ENCODE assay signal across 8 cellular contexts in the genomic region with DNA sequence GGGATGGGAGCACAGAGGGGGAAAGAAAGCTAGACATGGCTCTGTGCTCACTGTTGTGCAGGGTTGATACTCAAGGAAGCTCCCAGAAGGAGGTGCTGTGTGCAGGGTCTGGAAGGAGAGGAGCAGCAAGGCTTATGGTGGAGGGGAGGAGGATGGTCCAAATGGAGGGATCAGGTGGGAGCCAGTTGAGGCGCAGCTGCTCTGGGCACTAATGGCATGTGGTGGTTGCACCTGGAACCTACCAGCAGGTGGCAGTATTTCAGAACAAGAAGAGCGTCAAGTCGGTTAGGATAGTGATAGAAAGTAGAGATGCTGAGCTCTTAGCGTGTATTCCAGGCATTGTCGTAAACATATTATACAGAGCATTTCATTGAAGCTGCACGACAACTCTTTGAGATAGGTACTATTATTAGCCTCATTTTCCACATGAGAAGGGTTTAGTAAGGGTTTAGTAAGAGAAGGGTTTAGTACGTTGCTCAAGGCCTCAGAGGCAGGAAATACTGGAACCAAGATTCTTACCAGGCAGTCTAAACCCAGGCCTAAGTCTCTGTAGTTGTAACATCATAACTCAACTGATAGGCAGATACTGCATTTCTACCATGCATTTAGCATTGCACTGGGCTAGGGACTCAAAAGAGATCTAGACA.
DNase-seq lines count a peak whose midpoint lies in the region; ATAC-seq and TF ChIP-seq lines count a peak whose summit lies in the region.

No MANE protein-coding gene starts in this region.

- no peaks in the 10 kb centered on the region for H3K9me3 Mint-ChIP-seq in CD4-positive, alpha-beta T cell
- no peaks in the 10 kb centered on the region for H3K9me3 Mint-ChIP-seq in type B pancreatic cell

- H3K4me3 ChIP-seq in fibroblast of the aortic adventitia (ENCODE audit: low read depth, low read length) (no peak overlapping the region), neutrophil (ENCODE audit: low read depth in 1 of 2, low read length in 1 of 2) (no peak overlapping the region)

- no peak overlapping the region for H3K27ac Mint-ChIP-seq in CD4-positive, alpha-beta T cell
- no peak overlapping the region for H3K27ac Mint-ChIP-seq in type B pancreatic cell

- POLR2A ChIA-PET in CD4-positive, alpha-beta T cell (lab: Charles Lee), result no interaction called here

- no peak overlapping the region for H3K4me3 Mint-ChIP-seq in CD4-positive, alpha-beta T cell
- H3K4me3 Mint-ChIP-seq in type B pancreatic cell, result no peak overlapping the region

- no peak overlapping the region for H3K27ac ChIP-seq in CD4-positive, alpha-beta T cell (ENCODE audit: low read depth, low read length)
- H3K27ac ChIP-seq in neutrophil, result no peak overlapping the region

- peak; percentile 15 to 49 (median 26) for DNase-seq in CD4-positive, alpha-beta T cell
- DNase-seq in GM19238 (ENCODE audit: insufficient read length, low spot score) (peak; percentile 48), NOMO-1 treated with dmso at 0.1 percent for 144 hours (lab: John Stamatoyannopoulos, UW; ENCODE audit: unreplicated experiment) (peak; percentile 34), activated T-cell treated with anti-CD3 and anti-CD28 coated beads for 4 hours (peak; percentile 33), fibroblast of the aortic adventitia (ENCODE audit: low read depth) (peak; percentile 74), type B pancreatic cell (ENCODE audit: extremely low spot score, unreplicated experiment) (no peak)

- no peaks in the 10 kb centered on the region for H3K36me3 ChIP-seq in neutrophil

- H3K9me3 ChIP-seq in CD4-positive, alpha-beta T cell (ENCODE audit: control insufficient read depth, low read length), result no peaks in the 10 kb centered on the region
- H3K9me3 ChIP-seq in neutrophil, result no peaks in the 10 kb centered on the region

- H3K27me3 Mint-ChIP-seq in CD4-positive, alpha-beta T cell, result peaks cover 3% of the 10 kb centered on the region
- H3K27me3 Mint-ChIP-seq in type B pancreatic cell, result peaks cover 11% of the 10 kb centered on the region

- intact Hi-C loops in CD4-positive, alpha-beta T cell (cut with DNase I, micrococcal nuclease), result loop anchor here in 1 of 2 experiments (1.0 to 2.0 kb wide), 3 partner anchors 227 to 823 kb away; no protein-coding TSS in a partner anchor

- H3K36me3 Mint-ChIP-seq in CD4-positive, alpha-beta T cell (ENCODE audit: low read depth), result no peaks in the 10 kb centered on the region
- H3K36me3 Mint-ChIP-seq in type B pancreatic cell, result no peaks in the 10 kb centered on the region

- TF ChIP-seq CTCF in CD4-positive, alpha-beta T cell (IDR thresholded peaks at IDR 0.05), result peak; percentile 70
- TF ChIP-seq CTCF in fibroblast of the aortic adventitia (IDR thresholded peaks at IDR 0.05; ENCODE audit: insufficient read depth, low read length) (peak; percentile 67), neutrophil (IDR thresholded peaks at IDR 0.05) (peak; percentile 53), type B pancreatic cell (conservative IDR thresholded peaks at IDR 0.05) (peak; percentile 88)

- CTCF ChIA-PET in CD4-positive, alpha-beta T cell (lab: Charles Lee), result interaction anchor here (1.1 to 1.8 kb wide), 5 partner anchors 20 to 822 kb away, joined by 3 to 11 read pairs (median 3); no protein-coding TSS in a partner anchor

- H3K4me1 Mint-ChIP-seq in CD4-positive, alpha-beta T cell (ENCODE audit: low read depth), result no peaks in the 10 kb centered on the region
- H3K4me1 Mint-ChIP-seq in type B pancreatic cell (ENCODE audit: unreplicated experiment), result peaks cover 14% of the 10 kb centered on the region

- H3K4me1 ChIP-seq in neutrophil (ENCODE audit: control insufficient read depth in 1 of 2, insufficient read depth in 1 of 2, low read depth in 1 of 2, low read length in 1 of 2), result no peaks in the 10 kb centered on the region

- no peak for ATAC-seq in CD4-positive, alpha-beta T cell (ENCODE audit: poor library complexity)
- ATAC-seq in HG03571 (IDR thresholded peaks at IDR 0.05; ENCODE audit: unreplicated experiment), result peak; percentile 74

- H3K27me3 ChIP-seq in CD4-positive, alpha-beta T cell (ENCODE audit: control insufficient read depth, insufficient read depth, low read length), result no peaks in the 10 kb centered on the region
- H3K27me3 ChIP-seq in neutrophil, result no peaks in the 10 kb centered on the region
